30 cellular contexts compared by ENCODE assay signal in genomic region chr2:117726747-117727146, GRCh38.
"Had no signal": no experiment of that assay in that cellular context is flagged by ENCODE, and none has a peak within 500 bp of the region (broad histone marks: within the 10 kb centered on the region; RNA-seq: fewer than 3 reads in every experiment).

No MANE protein-coding gene starts in this region.

- H3K4me3 Mint-ChIP-seq: activated B cell treated with CpG ODN at 0.5 μM for 24 hours; activated CD8-positive, alpha-beta T cell treated with anti-CD3 and anti-CD28 coated beads for 36 hours; activated naive CD4-positive, alpha-beta T cell treated with anti-CD3 and anti-CD28 coated beads for 36 hours; activated naive CD4-positive, alpha-beta T cell treated with anti-CD3 and anti-CD28 coated beads, Interleukin-2, amount 50 U/mL, for 24 hours; activated naive CD8-positive, alpha-beta T cell treated with anti-CD3 and anti-CD28 coated beads for 36 hours; activated naive CD8-positive, alpha-beta T cell treated with anti-CD3 and anti-CD28 coated beads, Interleukin-2, amount 50 U/mL, for 24 hours; activated T-helper 1 cell treated with anti-CD3 and anti-CD28 coated beads, Interleukin-12 subunit alpha, Interleukin-12 subunit beta, Interleukin-2, Interleukin-4 antibody, amounts not matched to agents 30 ng/mL and 10 ng/mL and 1 ng/mL, durations not matched to agents 14 hours and 24 hours and 36 hours; brain had no signal

- H3K36me3 ChIP-seq: adrenal gland, breast epithelium, cardiac muscle cell, colonic mucosa, gastrocnemius medialis, WERI-Rb-1 had no signal

- H3K4me1 Mint-ChIP-seq: activated B cell treated with CpG ODN at 0.5 μM for 24 hours; activated naive CD4-positive, alpha-beta T cell treated with anti-CD3 and anti-CD28 coated beads, Interleukin-2, amount 50 U/mL, for 24 hours; activated naive CD8-positive, alpha-beta T cell treated with anti-CD3 and anti-CD28 coated beads, Interleukin-2, amount 50 U/mL, for 24 hours had no signal

- H3K27ac Mint-ChIP-seq: activated B cell treated with CpG ODN at 0.5 μM for 24 hours; activated CD8-positive, alpha-beta T cell treated with anti-CD3 and anti-CD28 coated beads for 36 hours; activated naive CD4-positive, alpha-beta T cell treated with anti-CD3 and anti-CD28 coated beads for 36 hours; activated naive CD4-positive, alpha-beta T cell treated with anti-CD3 and anti-CD28 coated beads, Interleukin-2, amount 50 U/mL, for 24 hours; activated naive CD8-positive, alpha-beta T cell treated with anti-CD3 and anti-CD28 coated beads for 36 hours; activated naive CD8-positive, alpha-beta T cell treated with anti-CD3 and anti-CD28 coated beads, Interleukin-2, amount 50 U/mL, for 24 hours; activated T-helper 1 cell treated with anti-CD3 and anti-CD28 coated beads, Interleukin-12 subunit alpha, Interleukin-12 subunit beta, Interleukin-2, Interleukin-4 antibody, amounts not matched to agents 30 ng/mL and 10 ng/mL and 1 ng/mL, durations not matched to agents 14 hours and 24 hours and 36 hours; activated T-helper 2 cell treated with anti-CD3 and anti-CD28 coated beads, Interferon-gamma antibody, Interleukin-2, Interleukin-4, amounts not matched to agents 10 μg/mL and 5 μg/mL and 100 μg/mL, durations not matched to agents 14 hours and 24 hours and 36 hours; brain had no signal

- H3K36me3 Mint-ChIP-seq: activated naive CD4-positive, alpha-beta T cell treated with anti-CD3 and anti-CD28 coated beads, Interleukin-2, amount 50 U/mL, for 24 hours; activated naive CD8-positive, alpha-beta T cell treated with anti-CD3 and anti-CD28 coated beads for 36 hours; brain had no signal

- H3K9me3 ChIP-seq: adrenal gland, breast epithelium, colonic mucosa, gastrocnemius medialis had no signal

- ATAC-seq: activated CD4-positive, CD25-positive, alpha-beta regulatory T cell treated with anti-CD3 and anti-CD28 coated beads, Interleukin-2, amount 50 U/mL, for 24 hours; activated CD8-positive, alpha-beta T cell treated with anti-CD3 and anti-CD28 coated beads for 36 hours; activated naive CD8-positive, alpha-beta T cell treated with anti-CD3 and anti-CD28 coated beads, Interleukin-2, amount 50 U/mL, for 24 hours; esophagus mucosa; gastrocnemius medialis had no signal

- H3K4me1 ChIP-seq: adrenal gland, breast epithelium, colonic mucosa, gastrocnemius medialis had no signal

- H3K9me3 Mint-ChIP-seq: activated B cell treated with CpG ODN at 0.5 μM for 24 hours; activated CD8-positive, alpha-beta T cell treated with anti-CD3 and anti-CD28 coated beads for 36 hours; activated naive CD4-positive, alpha-beta T cell treated with anti-CD3 and anti-CD28 coated beads, Interleukin-2, amount 50 U/mL, for 24 hours; activated naive CD8-positive, alpha-beta T cell treated with anti-CD3 and anti-CD28 coated beads for 36 hours; activated naive CD8-positive, alpha-beta T cell treated with anti-CD3 and anti-CD28 coated beads, Interleukin-2, amount 50 U/mL, for 24 hours; activated T-helper 1 cell treated with anti-CD3 and anti-CD28 coated beads, Interleukin-12 subunit alpha, Interleukin-12 subunit beta, Interleukin-2, Interleukin-4 antibody, amounts not matched to agents 30 ng/mL and 10 ng/mL and 1 ng/mL, durations not matched to agents 14 hours and 24 hours and 36 hours; activated T-helper 2 cell treated with anti-CD3 and anti-CD28 coated beads, Interferon-gamma antibody, Interleukin-2, Interleukin-4, amounts not matched to agents 10 μg/mL and 5 μg/mL and 100 μg/mL, durations not matched to agents 14 hours and 24 hours and 36 hours had no signal

- H3K4me3 ChIP-seq: adrenal gland, breast epithelium, cardiac muscle cell, colonic mucosa, gastrocnemius medialis had no signal

- H3K27ac ChIP-seq: adrenal gland, breast epithelium, cardiac muscle cell, colonic mucosa, gastrocnemius medialis, WERI-Rb-1 had no signal

- DNase-seq: activated B cell treated with CpG ODN at 0.5 μM for 24 hours; activated CD4-positive, alpha-beta T cell treated with anti-CD3 and anti-CD28 coated beads for 48 hours; activated CD4-positive, alpha-beta T cell treated with anti-CD3 and anti-CD28 coated beads, Interleukin-2, amount 50 U/mL, for 1 hour; activated CD4-positive, alpha-beta T cell treated with anti-CD3 and anti-CD28 coated beads, Interleukin-2, amount 50 U/mL, for 48 hours; activated CD8-positive, alpha-beta memory T cell treated with anti-CD3 and anti-CD28 coated beads for 24 hours; activated CD8-positive, alpha-beta T cell treated with anti-CD3 and anti-CD28 coated beads for 36 hours; activated effector memory CD4-positive, alpha-beta T cell treated with anti-CD3 and anti-CD28 coated beads, Interleukin-2, amount 50 U/mL, for 16 hours; activated naive CD4-positive, alpha-beta T cell treated with anti-CD3 and anti-CD28 coated beads for 36 hours; activated naive CD8-positive, alpha-beta T cell treated with anti-CD3 and anti-CD28 coated beads for 36 hours; activated naive CD8-positive, alpha-beta T cell treated with anti-CD3 and anti-CD28 coated beads, Interleukin-2, amount 50 U/mL, for 24 hours; activated T-cell treated with anti-CD3 and anti-CD28 coated beads, Interleukin-2, amount 50 U/mL, for 48 hours; adrenal gland; amygdala; aorta; central memory CD4-positive, alpha-beta T cell; cerebellar nuclear complex; colonic mucosa; effector CD8-positive, alpha-beta T cell; foreskin fibroblast; gastrocnemius medialis; T-helper 2 cell; WERI-Rb-1 had no signal

- H3K27me3 Mint-ChIP-seq: brain had no signal

- H3K27me3 ChIP-seq: adrenal gland, breast epithelium, cardiac muscle cell, colonic mucosa, gastrocnemius medialis had no signal
